1 cellular context compared by ENCODE assay signal in the genomic region with DNA sequence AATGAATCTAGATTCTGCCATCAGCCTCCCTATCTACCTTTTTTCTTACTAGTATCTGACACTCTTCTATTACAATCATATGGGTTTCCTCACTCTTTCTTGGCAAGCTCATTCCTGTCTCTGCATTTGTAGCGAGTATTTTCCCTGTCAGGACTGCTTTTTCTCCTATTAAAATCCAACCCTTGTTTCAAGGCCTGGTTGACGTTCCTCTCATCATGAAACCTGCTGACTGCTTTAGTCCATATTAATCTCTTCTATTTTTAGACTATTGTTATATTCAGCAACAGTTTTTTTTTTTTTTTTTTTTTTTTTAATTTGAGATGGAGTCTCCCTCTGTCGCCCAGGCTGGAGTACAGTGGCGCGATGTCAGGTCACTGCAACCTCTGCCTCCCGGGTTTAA.
TF ChIP-seq lines count a peak whose summit lies in the region.

No MANE protein-coding gene starts in this region.

TF ChIP-seq in endothelial cell of umbilical vein, 7 proteins besides CTCF, POLR2A, EP300 and RAD21 (continued from another document):
- TF ChIP-seq GATA2 (IDR thresholded peaks at IDR 0.05; ENCODE audit: insufficient read depth, insufficient read length, low read depth, low read length): no peak
- no peak for TF ChIP-seq JUN (IDR thresholded peaks at IDR 0.05; ENCODE audit: borderline replicate concordance, insufficient read depth, insufficient read length, low read depth)
- TF ChIP-seq, protein P1, sequence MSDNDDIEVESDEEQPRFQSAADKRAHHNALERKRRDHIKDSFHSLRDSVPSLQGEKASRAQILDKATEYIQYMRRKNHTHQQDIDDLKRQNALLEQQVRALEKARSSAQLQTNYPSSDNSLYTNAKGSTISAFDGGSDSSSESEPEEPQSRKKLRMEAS (IDR thresholded peaks at IDR 0.05; ENCODE audit: insufficient read depth, insufficient read length): no peak
- no peak for TF ChIP-seq POLR2AphosphoS5 (IDR thresholded peaks at IDR 0.05; ENCODE audit: insufficient read depth, low read depth, low read length)
